Comparison of ENCODE assay signal across 7 cellular contexts in the genomic region with DNA sequence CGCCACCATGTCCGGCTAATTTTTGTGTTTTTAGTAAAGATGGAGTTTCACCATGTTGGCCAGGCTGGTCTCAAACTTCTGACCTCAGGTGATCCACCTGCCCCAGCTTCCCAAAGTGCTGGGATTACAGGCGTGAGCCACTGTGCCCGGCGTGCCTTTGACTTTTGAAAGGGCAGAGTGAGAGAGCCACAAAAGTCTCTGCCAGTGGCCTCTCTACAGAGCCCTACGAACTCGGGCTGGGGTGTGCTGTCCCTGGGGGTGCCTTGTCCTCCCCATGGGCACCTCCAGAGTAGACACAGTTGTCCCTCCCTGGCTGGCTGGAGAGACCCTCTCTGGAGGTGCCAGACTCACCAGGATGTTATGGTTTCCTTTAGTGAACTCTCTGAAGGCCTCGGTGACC.
A peak's percentile ranks its signal among the peaks of the same experiment; 100 is the strongest.
DNase-seq lines count a peak whose midpoint lies in the region; ATAC-seq and TF ChIP-seq lines count a peak whose summit lies in the region.
"Not testable (repeated sequence)": the region's sequence is repeated elsewhere in the genome, so short reads cannot be mapped to it uniquely, and the experiment has no call there.

No MANE protein-coding gene starts in this region.

- H3K27me3 ChIP-seq in BLaER1, right lobe of liver: not testable (repeated sequence)

- TF ChIP-seq CTCF in endothelial cell (IDR thresholded peaks at IDR 0.05; ENCODE audit: unreplicated experiment); right lobe of liver (IDR thresholded peaks at IDR 0.05): not testable (repeated sequence)

- H3K36me3 Mint-ChIP-seq in T-cell (peaks cover 34% of the 10 kb centered on the region), endothelial cell (ENCODE audit: low read depth, unreplicated experiment) (peaks cover 44% of the 10 kb centered on the region)

- 74% methylated on average over 5 of the region's 8 CpGs for WGBS in right lobe of liver (ENCODE audit: insufficient coverage, low coverage, low lambda C conversion rate, missing lambda C conversion rate)

- H3K27ac Mint-ChIP-seq in T-cell, result peak overlapping the region; percentile 58 to 67
- H3K27ac Mint-ChIP-seq in endothelial cell (ENCODE audit: unreplicated experiment), result not testable (repeated sequence)

- intact Hi-C loops in right lobe of liver (cut with DNase I) (loop anchor here in 1 of 2 donors (5.0 kb wide), 1 partner anchor 188 kb away; no protein-coding TSS in a partner anchor), sciatic nerve (cut with DNase I) (loop anchor here (5.0 to 10.0 kb wide), 2 partner anchors 188 to 796 kb away; no protein-coding TSS in a partner anchor)

- peak in 1 of 34 experiments; percentile 0 for DNase-seq in T-cell
- peak; percentile 7 to 10 for DNase-seq in activated T-cell treated with anti-CD3 and anti-CD28 coated beads, Interleukin-2, amount 50 U/mL, for 48 hours
- not testable (repeated sequence) for DNase-seq in endothelial cell (ENCODE audit: low spot score); substantia nigra (lab: John Stamatoyannopoulos, UW)
- DNase-seq in right lobe of liver, result peak in 2 of 3 donors; percentile 28
- DNase-seq in sciatic nerve (ENCODE audit: low spot score), result peak; percentile 55

- H4K20me1 ChIP-seq in BLaER1, result peaks cover 25% of the 10 kb centered on the region

- not testable (repeated sequence) for H3K4me3 Mint-ChIP-seq in T-cell
- H3K4me3 Mint-ChIP-seq in endothelial cell (ENCODE audit: unreplicated experiment), result peak overlapping the region; percentile 47

- H3K27ac ChIP-seq in BLaER1 (peak overlapping the region; percentile 65; the same call in 1 of the 2 replicates), substantia nigra (ENCODE audit: low read depth, low read length, poor library complexity, severe bottlenecking) (peak overlapping the region; percentile 77)
- not testable (repeated sequence) for H3K27ac ChIP-seq in right lobe of liver

- not testable (repeated sequence) for H3K27me3 Mint-ChIP-seq in T-cell
- peaks cover 15% of the 10 kb centered on the region for H3K27me3 Mint-ChIP-seq in endothelial cell (ENCODE audit: unreplicated experiment)

- CTCF ChIA-PET in T-cell (lab: Charles Lee), result interaction anchor here in 1 of 2 donors (0.6 to 0.7 kb wide), 2 partner anchors 10 to 35 kb away, joined by 3 read pairs; no protein-coding TSS in a partner anchor

- H3K36me3 ChIP-seq in BLaER1, result peaks cover 60% of the 10 kb centered on the region
- not testable (repeated sequence) for H3K36me3 ChIP-seq in right lobe of liver

- TF ChIP-seq POLR2A in right lobe of liver (IDR thresholded peaks at IDR 0.05), result not testable (repeated sequence)

- peaks cover 88% of the 10 kb centered on the region for H3K4me1 ChIP-seq in BLaER1
- not testable (repeated sequence) for H3K4me1 ChIP-seq in right lobe of liver

- H3K4me3 ChIP-seq in BLaER1, right lobe of liver: not testable (repeated sequence)

- peak overlapping the region; percentile 81 for H3K4me2 ChIP-seq in BLaER1

- not testable (repeated sequence) for ATAC-seq in T-cell (replicated peaks in 1 of 4); right lobe of liver; sciatic nerve

- H3K4me1 Mint-ChIP-seq in T-cell (peaks cover 55 to 77% (median 56%) of the 10 kb centered on the region in 3 donors), endothelial cell (ENCODE audit: unreplicated experiment) (peaks cover 36% of the 10 kb centered on the region)

- H3K9ac ChIP-seq in BLaER1, result 0 out of 2 replicates have a peak overlapping the region, but pooled peaks have one; percentile 51

- POLR2A ChIA-PET in T-cell (lab: Charles Lee), result interaction anchor here (0.6 to 0.7 kb wide), 2 partner anchors 18 to 50 kb away, joined by 7 to 9 read pairs; no protein-coding TSS in a partner anchor

- not testable (repeated sequence) for H3K9me3 ChIP-seq in BLaER1, right lobe of liver

- H3K9me3 Mint-ChIP-seq in T-cell; endothelial cell (ENCODE audit: unreplicated experiment): not testable (repeated sequence)
